1 cellular context compared by ENCODE assay signal in the genomic region with DNA sequence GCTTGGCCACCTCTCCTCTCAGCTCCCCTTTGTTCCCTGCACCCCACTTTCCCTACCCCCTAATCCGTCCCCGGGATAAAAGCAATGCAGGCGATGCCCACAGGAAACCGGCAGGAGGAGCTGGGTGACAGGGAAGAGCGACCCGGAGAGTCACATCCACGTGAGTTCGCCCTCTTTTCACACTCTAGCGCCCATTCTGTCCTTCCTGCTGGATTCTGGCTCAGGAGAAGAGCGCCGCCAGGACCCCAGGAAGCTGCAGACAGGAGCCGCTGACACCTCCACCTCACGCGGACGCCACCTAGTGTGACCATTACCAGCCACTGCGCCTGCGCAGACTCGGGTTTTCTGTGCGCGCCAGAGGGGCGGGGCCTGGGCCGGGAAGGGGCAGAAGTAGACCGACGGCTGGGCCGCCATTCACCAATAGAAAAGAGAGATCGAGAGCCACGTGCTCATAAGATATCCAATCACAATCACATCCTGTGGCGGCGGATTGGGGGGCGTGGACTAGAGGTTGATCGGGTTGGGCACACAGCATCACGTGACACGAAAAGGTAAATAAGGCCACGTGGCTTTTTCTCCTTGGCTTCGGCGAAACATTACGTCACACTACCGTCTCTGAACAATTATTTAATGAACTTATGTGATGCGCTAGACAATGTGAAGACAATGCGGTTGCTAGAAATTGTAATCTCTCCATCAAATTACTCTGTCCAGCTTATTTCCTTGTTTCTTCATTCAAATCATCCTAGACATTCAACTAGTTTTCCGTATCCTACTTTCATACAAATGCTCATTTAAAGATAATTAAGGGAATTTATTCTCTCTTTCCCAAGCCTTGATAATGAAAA.
TF ChIP-seq lines count a peak whose summit lies in the region.

No MANE protein-coding gene starts in this region.

TF ChIP-seq in HepG2, 621 proteins besides CTCF, POLR2A, EP300 and RAD21 (continued from another document and continues in another):
- TF ChIP-seq, protein P1, sequence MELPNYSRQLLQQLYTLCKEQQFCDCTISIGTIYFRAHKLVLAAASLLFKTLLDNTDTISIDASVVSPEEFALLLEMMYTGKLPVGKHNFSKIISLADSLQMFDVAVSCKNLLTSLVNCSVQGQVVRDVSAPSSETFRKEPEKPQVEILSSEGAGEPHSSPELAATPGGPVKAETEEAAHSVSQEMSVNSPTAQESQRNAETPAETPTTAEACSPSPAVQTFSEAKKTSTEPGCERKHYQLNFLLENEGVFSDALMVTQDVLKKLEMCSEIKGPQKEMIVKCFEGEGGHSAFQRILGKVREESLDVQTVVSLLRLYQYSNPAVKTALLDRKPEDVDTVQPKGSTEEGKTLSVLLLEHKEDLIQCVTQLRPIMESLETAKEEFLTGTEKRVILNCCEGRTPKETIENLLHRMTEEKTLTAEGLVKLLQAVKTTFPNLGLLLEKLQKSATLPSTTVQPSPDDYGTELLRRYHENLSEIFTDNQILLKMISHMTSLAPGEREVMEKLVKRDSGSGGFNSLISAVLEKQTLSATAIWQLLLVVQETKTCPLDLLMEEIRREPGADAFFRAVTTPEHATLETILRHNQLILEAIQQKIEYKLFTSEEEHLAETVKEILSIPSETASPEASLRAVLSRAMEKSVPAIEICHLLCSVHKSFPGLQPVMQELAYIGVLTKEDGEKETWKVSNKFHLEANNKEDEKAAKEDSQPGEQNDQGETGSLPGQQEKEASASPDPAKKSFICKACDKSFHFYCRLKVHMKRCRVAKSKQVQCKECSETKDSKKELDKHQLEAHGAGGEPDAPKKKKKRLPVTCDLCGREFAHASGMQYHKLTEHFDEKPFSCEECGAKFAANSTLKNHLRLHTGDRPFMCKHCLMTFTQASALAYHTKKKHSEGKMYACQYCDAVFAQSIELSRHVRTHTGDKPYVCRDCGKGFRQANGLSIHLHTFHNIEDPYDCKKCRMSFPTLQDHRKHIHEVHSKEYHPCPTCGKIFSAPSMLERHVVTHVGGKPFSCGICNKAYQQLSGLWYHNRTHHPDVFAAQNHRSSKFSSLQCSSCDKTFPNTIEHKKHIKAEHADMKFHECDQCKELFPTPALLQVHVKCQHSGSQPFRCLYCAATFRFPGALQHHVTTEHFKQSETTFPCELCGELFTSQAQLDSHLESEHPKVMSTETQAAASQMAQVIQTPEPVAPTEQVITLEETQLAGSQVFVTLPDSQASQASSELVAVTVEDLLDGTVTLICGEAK (IDR thresholded peaks at IDR 0.05) = no peak
- TF ChIP-seq, protein P1 (CRISPR knock-in tag; IDR thresholded peaks at IDR 0.05) = peak; percentile 64; the same call in 1 of the 2 replicates
- no peak for TF ChIP-seq ZNF841 (CRISPR knock-in tag; IDR thresholded peaks at IDR 0.05; ENCODE audit: borderline replicate concordance)
- TF ChIP-seq, protein P2, sequence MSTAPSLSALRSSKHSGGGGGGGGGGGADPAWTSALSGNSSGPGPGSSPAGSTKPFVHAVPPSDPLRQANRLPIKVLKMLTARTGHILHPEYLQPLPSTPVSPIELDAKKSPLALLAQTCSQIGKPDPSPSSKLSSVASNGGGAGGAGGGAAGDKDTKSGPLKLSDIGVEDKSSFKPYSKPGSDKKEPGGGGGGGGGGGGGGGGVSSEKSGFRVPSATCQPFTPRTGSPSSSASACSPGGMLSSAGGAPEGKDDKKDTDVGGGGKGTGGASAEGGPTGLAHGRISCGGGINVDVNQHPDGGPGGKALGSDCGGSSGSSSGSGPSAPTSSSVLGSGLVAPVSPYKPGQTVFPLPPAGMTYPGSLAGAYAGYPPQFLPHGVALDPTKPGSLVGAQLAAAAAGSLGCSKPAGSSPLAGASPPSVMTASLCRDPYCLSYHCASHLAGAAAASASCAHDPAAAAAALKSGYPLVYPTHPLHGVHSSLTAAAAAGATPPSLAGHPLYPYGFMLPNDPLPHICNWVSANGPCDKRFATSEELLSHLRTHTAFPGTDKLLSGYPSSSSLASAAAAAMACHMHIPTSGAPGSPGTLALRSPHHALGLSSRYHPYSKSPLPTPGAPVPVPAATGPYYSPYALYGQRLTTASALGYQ (CRISPR knock-in tag; IDR thresholded peaks at IDR 0.05) = 0 out of 2 replicates have a peak, but pooled peaks have one; percentile 47
- TF ChIP-seq GTF2F1 (IDR thresholded peaks at IDR 0.05; ENCODE audit: low read length) = peak; percentile 91
- peak; percentile 78; the same call in 1 of the 2 replicates for TF ChIP-seq ZFP37 (CRISPR knock-in tag; IDR thresholded peaks at IDR 0.05; ENCODE audit: borderline replicate concordance)
- no peak for TF ChIP-seq ZNF12 (CRISPR knock-in tag; IDR thresholded peaks at IDR 0.05)
- peak; percentile 50; the same call in 1 of the 2 replicates for TF ChIP-seq ZNF225 (CRISPR knock-in tag; IDR thresholded peaks at IDR 0.05)
- no peak for TF ChIP-seq SMARCC2 (IDR thresholded peaks at IDR 0.05)
- no peak for TF ChIP-seq GPN1 (CRISPR knock-in tag; IDR thresholded peaks at IDR 0.05; ENCODE audit: borderline replicate concordance)
- TF ChIP-seq, protein P3, sequence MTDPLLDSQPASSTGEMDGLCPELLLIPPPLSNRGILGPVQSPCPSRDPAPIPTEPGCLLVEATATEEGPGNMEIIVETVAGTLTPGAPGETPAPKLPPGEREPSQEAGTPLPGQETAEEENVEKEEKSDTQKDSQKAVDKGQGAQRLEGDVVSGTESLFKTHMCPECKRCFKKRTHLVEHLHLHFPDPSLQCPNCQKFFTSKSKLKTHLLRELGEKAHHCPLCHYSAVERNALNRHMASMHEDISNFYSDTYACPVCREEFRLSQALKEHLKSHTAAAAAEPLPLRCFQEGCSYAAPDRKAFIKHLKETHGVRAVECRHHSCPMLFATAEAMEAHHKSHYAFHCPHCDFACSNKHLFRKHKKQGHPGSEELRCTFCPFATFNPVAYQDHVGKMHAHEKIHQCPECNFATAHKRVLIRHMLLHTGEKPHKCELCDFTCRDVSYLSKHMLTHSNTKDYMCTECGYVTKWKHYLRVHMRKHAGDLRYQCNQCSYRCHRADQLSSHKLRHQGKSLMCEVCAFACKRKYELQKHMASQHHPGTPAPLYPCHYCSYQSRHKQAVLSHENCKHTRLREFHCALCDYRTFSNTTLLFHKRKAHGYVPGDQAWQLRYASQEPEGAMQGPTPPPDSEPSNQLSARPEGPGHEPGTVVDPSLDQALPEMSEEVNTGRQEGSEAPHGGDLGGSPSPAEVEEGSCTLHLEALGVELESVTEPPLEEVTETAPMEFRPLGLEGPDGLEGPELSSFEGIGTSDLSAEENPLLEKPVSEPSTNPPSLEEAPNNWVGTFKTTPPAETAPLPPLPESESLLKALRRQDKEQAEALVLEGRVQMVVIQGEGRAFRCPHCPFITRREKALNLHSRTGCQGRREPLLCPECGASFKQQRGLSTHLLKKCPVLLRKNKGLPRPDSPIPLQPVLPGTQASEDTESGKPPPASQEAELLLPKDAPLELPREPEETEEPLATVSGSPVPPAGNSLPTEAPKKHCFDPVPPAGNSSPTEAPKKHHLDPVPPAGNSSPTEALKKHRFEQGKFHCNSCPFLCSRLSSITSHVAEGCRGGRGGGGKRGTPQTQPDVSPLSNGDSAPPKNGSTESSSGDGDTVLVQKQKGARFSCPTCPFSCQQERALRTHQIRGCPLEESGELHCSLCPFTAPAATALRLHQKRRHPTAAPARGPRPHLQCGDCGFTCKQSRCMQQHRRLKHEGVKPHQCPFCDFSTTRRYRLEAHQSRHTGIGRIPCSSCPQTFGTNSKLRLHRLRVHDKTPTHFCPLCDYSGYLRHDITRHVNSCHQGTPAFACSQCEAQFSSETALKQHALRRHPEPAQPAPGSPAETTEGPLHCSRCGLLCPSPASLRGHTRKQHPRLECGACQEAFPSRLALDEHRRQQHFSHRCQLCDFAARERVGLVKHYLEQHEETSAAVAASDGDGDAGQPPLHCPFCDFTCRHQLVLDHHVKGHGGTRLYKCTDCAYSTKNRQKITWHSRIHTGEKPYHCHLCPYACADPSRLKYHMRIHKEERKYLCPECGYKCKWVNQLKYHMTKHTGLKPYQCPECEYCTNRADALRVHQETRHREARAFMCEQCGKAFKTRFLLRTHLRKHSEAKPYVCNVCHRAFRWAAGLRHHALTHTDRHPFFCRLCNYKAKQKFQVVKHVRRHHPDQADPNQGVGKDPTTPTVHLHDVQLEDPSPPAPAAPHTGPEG (CRISPR knock-in tag; IDR thresholded peaks at IDR 0.05) = peak; percentile 74; the same call in 1 of the 2 replicates
- no peak; the same call in 1 of the 2 replicates for TF ChIP-seq HNF4A (CRISPR knock-in tag; IDR thresholded peaks at IDR 0.05)
- peak; percentile 40; the same call in 1 of the 2 replicates for TF ChIP-seq KAT7 (CRISPR knock-in tag; IDR thresholded peaks at IDR 0.05; ENCODE audit: borderline replicate concordance)
- TF ChIP-seq, protein P4, sequence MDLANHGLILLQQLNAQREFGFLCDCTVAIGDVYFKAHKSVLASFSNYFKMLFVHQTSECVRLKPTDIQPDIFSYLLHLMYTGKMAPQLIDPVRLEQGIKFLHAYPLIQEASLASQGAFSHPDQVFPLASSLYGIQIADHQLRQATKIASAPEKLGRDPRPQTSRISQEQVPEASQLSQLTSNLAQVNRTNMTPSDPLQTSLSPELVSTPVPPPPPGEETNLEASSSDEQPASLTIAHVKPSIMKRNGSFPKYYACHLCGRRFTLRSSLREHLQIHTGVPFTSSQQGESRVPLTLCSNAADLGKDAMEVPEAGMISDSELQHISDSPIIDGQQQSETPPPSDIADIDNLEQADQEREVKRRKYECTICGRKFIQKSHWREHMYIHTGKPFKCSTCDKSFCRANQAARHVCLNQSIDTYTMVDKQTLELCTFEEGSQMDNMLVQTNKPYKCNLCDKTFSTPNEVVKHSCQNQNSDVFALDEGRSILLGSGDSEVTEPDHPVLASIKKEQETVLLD (CRISPR knock-in tag; IDR thresholded peaks at IDR 0.05; ENCODE audit: low read depth) = no peak
- TF ChIP-seq, protein P5, sequence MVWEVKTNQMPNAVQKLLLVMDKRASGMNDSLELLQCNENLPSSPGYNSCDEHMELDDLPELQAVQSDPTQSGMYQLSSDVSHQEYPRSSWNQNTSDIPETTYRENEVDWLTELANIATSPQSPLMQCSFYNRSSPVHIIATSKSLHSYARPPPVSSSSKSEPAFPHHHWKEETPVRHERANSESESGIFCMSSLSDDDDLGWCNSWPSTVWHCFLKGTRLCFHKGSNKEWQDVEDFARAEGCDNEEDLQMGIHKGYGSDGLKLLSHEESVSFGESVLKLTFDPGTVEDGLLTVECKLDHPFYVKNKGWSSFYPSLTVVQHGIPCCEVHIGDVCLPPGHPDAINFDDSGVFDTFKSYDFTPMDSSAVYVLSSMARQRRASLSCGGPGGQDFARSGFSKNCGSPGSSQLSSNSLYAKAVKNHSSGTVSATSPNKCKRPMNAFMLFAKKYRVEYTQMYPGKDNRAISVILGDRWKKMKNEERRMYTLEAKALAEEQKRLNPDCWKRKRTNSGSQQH (CRISPR knock-in tag; IDR thresholded peaks at IDR 0.05; ENCODE audit: low read depth) = no peak
- no peak for TF ChIP-seq ZKSCAN8 (CRISPR knock-in tag; IDR thresholded peaks at IDR 0.05; ENCODE audit: borderline replicate concordance)
- TF ChIP-seq ZNF816 (CRISPR knock-in tag; IDR thresholded peaks at IDR 0.05; ENCODE audit: borderline replicate concordance) = peak; percentile 19; the same call in 1 of the 2 replicates
- TF ChIP-seq, protein P6, sequence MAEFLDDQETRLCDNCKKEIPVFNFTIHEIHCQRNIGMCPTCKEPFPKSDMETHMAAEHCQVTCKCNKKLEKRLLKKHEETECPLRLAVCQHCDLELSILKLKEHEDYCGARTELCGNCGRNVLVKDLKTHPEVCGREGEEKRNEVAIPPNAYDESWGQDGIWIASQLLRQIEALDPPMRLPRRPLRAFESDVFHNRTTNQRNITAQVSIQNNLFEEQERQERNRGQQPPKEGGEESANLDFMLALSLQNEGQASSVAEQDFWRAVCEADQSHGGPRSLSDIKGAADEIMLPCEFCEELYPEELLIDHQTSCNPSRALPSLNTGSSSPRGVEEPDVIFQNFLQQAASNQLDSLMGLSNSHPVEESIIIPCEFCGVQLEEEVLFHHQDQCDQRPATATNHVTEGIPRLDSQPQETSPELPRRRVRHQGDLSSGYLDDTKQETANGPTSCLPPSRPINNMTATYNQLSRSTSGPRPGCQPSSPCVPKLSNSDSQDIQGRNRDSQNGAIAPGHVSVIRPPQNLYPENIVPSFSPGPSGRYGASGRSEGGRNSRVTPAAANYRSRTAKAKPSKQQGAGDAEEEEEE (CRISPR knock-in tag; IDR thresholded peaks at IDR 0.05; ENCODE audit: borderline replicate concordance) = no peak
- no peak; the same call in 1 of the 2 replicates for TF ChIP-seq ZMYM3 (CRISPR knock-in tag; IDR thresholded peaks at IDR 0.05)
- TF ChIP-seq, protein P7, sequence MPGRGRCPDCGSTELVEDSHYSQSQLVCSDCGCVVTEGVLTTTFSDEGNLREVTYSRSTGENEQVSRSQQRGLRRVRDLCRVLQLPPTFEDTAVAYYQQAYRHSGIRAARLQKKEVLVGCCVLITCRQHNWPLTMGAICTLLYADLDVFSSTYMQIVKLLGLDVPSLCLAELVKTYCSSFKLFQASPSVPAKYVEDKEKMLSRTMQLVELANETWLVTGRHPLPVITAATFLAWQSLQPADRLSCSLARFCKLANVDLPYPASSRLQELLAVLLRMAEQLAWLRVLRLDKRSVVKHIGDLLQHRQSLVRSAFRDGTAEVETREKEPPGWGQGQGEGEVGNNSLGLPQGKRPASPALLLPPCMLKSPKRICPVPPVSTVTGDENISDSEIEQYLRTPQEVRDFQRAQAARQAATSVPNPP (CRISPR knock-in tag; IDR thresholded peaks at IDR 0.05) = no peak
- TF ChIP-seq EHMT2 (IDR thresholded peaks at IDR 0.05; ENCODE audit: borderline replicate concordance, low read depth, low read length) = 0 out of 2 replicates have a peak, but pooled peaks have one; percentile 45
- no peak for TF ChIP-seq ZSCAN22 (CRISPR knock-in tag; IDR thresholded peaks at IDR 0.05)
